ENCODE assay signal across 1 cellular context in the genomic region with DNA sequence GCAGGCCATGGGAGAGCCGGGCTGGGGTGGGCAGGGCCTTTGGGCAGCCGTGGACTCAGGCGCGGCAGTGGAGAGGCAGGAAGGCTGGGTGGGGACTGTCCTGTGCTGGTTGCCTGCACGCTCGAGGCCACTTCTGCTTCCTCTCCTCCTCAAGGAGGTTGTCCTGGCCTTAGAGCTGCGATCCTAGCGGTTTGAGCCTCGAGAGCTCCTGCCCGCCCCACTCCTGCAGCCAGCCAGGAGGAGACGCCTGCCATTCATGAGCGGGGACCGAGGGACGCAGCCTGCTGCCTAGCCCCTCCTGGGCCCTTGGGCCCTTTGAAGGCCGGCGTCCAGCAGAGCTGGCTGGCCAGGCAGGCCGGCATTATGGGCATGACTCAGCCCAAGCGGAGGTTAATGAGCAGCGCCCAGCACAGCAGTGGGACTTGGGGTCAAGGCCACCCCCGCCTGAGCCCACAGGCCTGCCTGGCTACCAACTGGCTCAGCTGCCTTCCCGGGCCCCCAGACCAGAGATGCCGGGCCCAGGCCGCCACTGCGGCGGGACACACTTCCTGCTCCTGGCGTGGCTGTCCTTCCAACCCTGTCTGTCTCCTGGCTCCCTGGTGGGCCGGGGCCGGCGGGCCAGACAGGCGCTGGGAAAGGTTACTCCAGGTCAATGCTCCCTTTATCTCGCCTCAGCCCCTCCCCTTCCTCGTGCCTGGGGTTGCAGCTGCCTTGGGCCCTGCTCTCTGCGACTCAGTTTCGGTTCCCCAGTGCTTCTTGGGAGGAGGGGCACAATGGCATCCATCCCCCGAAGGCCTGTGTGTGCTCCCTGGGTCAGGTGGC.
TF ChIP-seq lines count a peak whose summit lies in the region.

No MANE protein-coding gene starts in this region.

TF ChIP-seq in IMR-90, 13 proteins besides CTCF, POLR2A, EP300 and RAD21:
- TF ChIP-seq SMC3 (IDR thresholded peaks at IDR 0.05; ENCODE audit: low read depth, low read length) (no peak), MAZ (IDR thresholded peaks at IDR 0.05; ENCODE audit: borderline replicate concordance, low read depth, low read length) (peak; percentile 30; the same call in 1 of the 2 replicates)
TF ChIP-seq in IMR-90: peak in this region for 1.
